7 cellular contexts compared by ENCODE assay signal in genomic region chr18:24138884-24139616, GRCh38. TPM values are rescaled to one million over a fixed set of nuclear protein-coding genes. Genes with fewer than 3 reads are reported as not detected.
DNase-seq lines count a peak whose midpoint lies in the region; ATAC-seq, FAIRE-seq and TF ChIP-seq lines count a peak whose summit lies in the region.

TSS of gene CABYR (plus strand) at chr18:24139062. CDS start at chr18:24143115, 4,053 bp downstream.

- intact Hi-C loops in endothelial cell of umbilical vein (cut with micrococcal nuclease): no loop called here

- peak within 1 kb of the TSS; percentile 62 to 75 (median 69) for H3K4me3 ChIP-seq in endothelial cell of umbilical vein (replicated peaks in 1 of 3; ENCODE audit: insufficient read depth in 1 of 3, low read depth in 1 of 3, low read length in 3 of 3)

- peak within 1 kb of the TSS; percentile 83 for H3K4me3 Mint-ChIP-seq in mesothelial cell of epicardium

- ATAC-seq in GM18520 (IDR thresholded peaks at IDR 0.05; ENCODE audit: unreplicated experiment) (peak; percentile 84), HG03039 (IDR thresholded peaks at IDR 0.05; ENCODE audit: unreplicated experiment) (peak; percentile 90)

- H3K9me1 ChIP-seq in endothelial cell of umbilical vein (replicated peaks; ENCODE audit: control insufficient read depth, extremely low read depth, insufficient read depth, low read length): no peaks in the 10 kb centered on the region

- H3K27ac ChIP-seq in endothelial cell of umbilical vein (ENCODE audit: insufficient read depth, low read depth, low read length): peak within 1 kb of the TSS; percentile 36

- TSS peak; percentile 48 for BruUV-seq in endothelial cell of umbilical vein (replicated peaks; lab: Mats Ljungman, UMichigan)

- peaks cover 9% of the 10 kb centered on the region for H3K4me1 Mint-ChIP-seq in mesothelial cell of epicardium

- H3K27me3 Mint-ChIP-seq in mesothelial cell of epicardium (ENCODE audit: low read depth): no peaks in the 10 kb centered on the region

- peaks cover 9% of the 10 kb centered on the region for H3K36me3 Mint-ChIP-seq in mesothelial cell of epicardium

- H3K79me2 ChIP-seq in endothelial cell of umbilical vein (ENCODE audit: control insufficient read depth, insufficient read depth, low read length): no peaks in the 10 kb centered on the region

- H3K9me3 ChIP-seq in endothelial cell of umbilical vein (replicated peaks; ENCODE audit: control insufficient read depth, insufficient read depth, low read length): no peaks in the 10 kb centered on the region

- peak within 1 kb of the TSS; percentile 95 for H3K27ac Mint-ChIP-seq in mesothelial cell of epicardium

- peak; percentile 95 for FAIRE-seq in endothelial cell of umbilical vein (lab: Jason Lieb, UNC)

- DNase-seq in NCI-H524 (lab: John Stamatoyannopoulos, UW): peak; percentile 71 to 85
- DNase-seq in activated T-cell treated with anti-CD3 and anti-CD28 coated beads for 24 hours (ENCODE audit: low read depth): peak; percentile 53
- peak; percentile 83 for DNase-seq in endothelial cell of umbilical vein (ENCODE audit: low read depth, low spot score)
- DNase-seq in mesothelial cell of epicardium (ENCODE audit: low spot score in 2 of 2, unreplicated experiment in 2 of 2): peak; percentile 74 to 86
- peak; percentile 42 for DNase-seq in stimulated activated CD8-positive, alpha-beta memory T cell treated with anti-CD3 and anti-CD28 coated beads, Interleukin-15, amount 100 ng/mL, for 1 hour (ENCODE audit: low read depth)

- dilution Hi-C loops in endothelial cell of umbilical vein (cut with MboI; ENCODE audit: extremely low pct_ligation_motif_present, low sequenced_read_pairs): no loop called here

- H3K9ac ChIP-seq in endothelial cell of umbilical vein (replicated peaks; ENCODE audit: extremely low read depth, insufficient read depth, low read length): peak within 1 kb of the TSS; percentile 73

- no peak for TF ChIP-seq CTCF in endothelial cell of umbilical vein (IDR thresholded peaks at IDR 0.05; ENCODE audit: extremely low read depth in 1 of 2, insufficient read depth in 1 of 2, low read depth in 1 of 2, low read length in 2 of 2)
- no peak for TF ChIP-seq CTCF in mesothelial cell of epicardium (IDR thresholded peaks at IDR 0.05; ENCODE audit: unreplicated experiment)

- H3K4me1 ChIP-seq in endothelial cell of umbilical vein (ENCODE audit: control insufficient read depth, extremely low read depth, insufficient read depth, low read length): peaks cover 4% of the 10 kb centered on the region

- no peaks in the 10 kb centered on the region for H3K36me3 ChIP-seq in endothelial cell of umbilical vein (ENCODE audit: control insufficient read depth in 2 of 2, extremely low read depth in 1 of 2, insufficient read depth in 2 of 2, low read length in 2 of 2)

- H3K27me3 ChIP-seq in endothelial cell of umbilical vein (ENCODE audit: control insufficient read depth in 2 of 2, insufficient read depth in 2 of 2, low read length in 2 of 2): no peaks in the 10 kb centered on the region

- no peaks in the 10 kb centered on the region for H4K20me1 ChIP-seq in endothelial cell of umbilical vein (replicated peaks; ENCODE audit: control insufficient read depth, extremely low read depth, insufficient read depth, low read length)

- CTCF ChIA-PET in endothelial cell of umbilical vein (lab: Charles Lee): interaction anchor here (0.5 to 1.5 kb wide), 4 partner anchors 10 to 186 kb away, joined by 3 to 8 read pairs (median 4); no protein-coding TSS in a partner anchor

- H3K9me3 Mint-ChIP-seq in mesothelial cell of epicardium: peaks cover 5% of the 10 kb centered on the region

- H2AFZ ChIP-seq in endothelial cell of umbilical vein (ENCODE audit: low read depth, low read length): peak within 1 kb of the TSS; percentile 97

- TF ChIP-seq POLR2A in endothelial cell of umbilical vein (IDR thresholded peaks at IDR 0.05; ENCODE audit: low read depth, low read length): peak; percentile 94

- peak within 1 kb of the TSS; percentile 92 for H3K4me2 ChIP-seq in endothelial cell of umbilical vein (ENCODE audit: insufficient read depth, low read length)

- POLR2A ChIA-PET in endothelial cell of umbilical vein (lab: Charles Lee): interaction anchor here (0.6 to 1.5 kb wide), 25 partner anchors 8 to 1161 kb away, joined by 3 to 11 read pairs (median 4); partner anchors contain the start of gene OSBPL1A

TF ChIP-seq in endothelial cell of umbilical vein, 7 proteins besides CTCF, POLR2A, EP300 and RAD21:
- no peak for TF ChIP-seq MAX (IDR thresholded peaks at IDR 0.05; ENCODE audit: insufficient read depth, insufficient read length)
- TF ChIP-seq POLR2AphosphoS5 (IDR thresholded peaks at IDR 0.05; ENCODE audit: insufficient read depth, low read depth, low read length): peak; percentile 75

RNA-seq across cellular contexts. Expression of gene CABYR, which starts in this region (rescaled TPM):
- 8.9 and 11.4 TPM in 2 replicates for total RNA-seq in endothelial cell of umbilical vein
- polyA plus RNA-seq in endothelial cell of umbilical vein: 3.9 and 6.1 TPM in 2 replicates
- 9.0 and 9.7 TPM in 2 replicates for polyA plus RNA-seq in endothelial cell of umbilical vein (2011; cell fraction: cytosol; rRNA removed)
- polyA plus RNA-seq in endothelial cell of umbilical vein (2011; cell fraction: nucleus; rRNA removed): 10.3 and 11.2 TPM in 2 replicates
- 6.7 and 8.0 TPM in 2 replicates for polyA plus RNA-seq in endothelial cell of umbilical vein (2012)
- polyA minus RNA-seq in endothelial cell of umbilical vein: 4.0 and 6.5 TPM in 2 replicates
- polyA minus RNA-seq in endothelial cell of umbilical vein (2011; cell fraction: cytosol; rRNA and poly(A)+ RNA removed): 2.4 TPM
- polyA minus RNA-seq in endothelial cell of umbilical vein (2011; cell fraction: nucleus; rRNA and poly(A)+ RNA removed): 2.5 and 4.0 TPM in 2 replicates
- total RNA-seq in mesothelial cell of epicardium: 13.1 to 14.8 TPM (median 13.7 TPM) in 3 replicates

Comparison
In these comparisons a context has a peak if more than half of its experiments do, and no peak if none do; other contexts are left out.
1. Peak in every context shown above with its lines: DNase-seq, ATAC-seq, H3K4me3 ChIP-seq and H3K27ac ChIP-seq.